Comparison of ENCODE assay signal across 1 cellular context in genomic region chr7:130372813-130373212, GRCh38.
TF ChIP-seq lines count a peak whose summit lies in the region.

No MANE protein-coding gene starts in this region.

TF ChIP-seq in HepG2, 621 proteins besides CTCF, POLR2A, EP300 and RAD21:
- TF ChIP-seq ZFP91 (CRISPR knock-in tag; IDR thresholded peaks at IDR 0.05; ENCODE audit: borderline replicate concordance) (no peak), ZNF3 (CRISPR knock-in tag; IDR thresholded peaks at IDR 0.05) (no peak), FOXC1 (CRISPR knock-in tag; IDR thresholded peaks at IDR 0.05; ENCODE audit: borderline replicate concordance) (no peak), ZNF205 (CRISPR knock-in tag; IDR thresholded peaks at IDR 0.05) (no peak), TBX2 (CRISPR knock-in tag; IDR thresholded peaks at IDR 0.05; ENCODE audit: borderline replicate concordance) (no peak), KLF11 (CRISPR knock-in tag; IDR thresholded peaks at IDR 0.05) (0 out of 2 replicates have a peak, but pooled peaks have one; percentile 1), POLR2AphosphoS2 (IDR thresholded peaks at IDR 0.05; ENCODE audit: low read depth, low read length) (no peak), ZNF83 (CRISPR knock-in tag; IDR thresholded peaks at IDR 0.05; ENCODE audit: borderline replicate concordance) (no peak), CHD4 (IDR thresholded peaks at IDR 0.05; ENCODE audit: borderline replicate concordance, low read length) (peak; percentile 8; the same call in 1 of the 2 replicates), GTF2F1 (IDR thresholded peaks at IDR 0.05; ENCODE audit: low read length) (no peak), HNRNPLL (IDR thresholded peaks at IDR 0.05; ENCODE audit: low read depth, low read length, poor library complexity, severe bottlenecking) (no peak), NONO (IDR thresholded peaks at IDR 0.05) (no peak), NONO (CRISPR knock-in tag; conservative IDR thresholded peaks at IDR 0.05) (no peak), ZNF407 (CRISPR knock-in tag; IDR thresholded peaks at IDR 0.05; ENCODE audit: not compliant biosample characterization) (no peak), GLMP (CRISPR knock-in tag; IDR thresholded peaks at IDR 0.05; ENCODE audit: borderline replicate concordance) (no peak), ZNF326 (CRISPR knock-in tag; IDR thresholded peaks at IDR 0.05; ENCODE audit: borderline replicate concordance) (no peak)
TF ChIP-seq in HepG2: peak in this region for 2.
